Comparison of ENCODE assay signal across 20 cellular contexts in the genomic region with DNA sequence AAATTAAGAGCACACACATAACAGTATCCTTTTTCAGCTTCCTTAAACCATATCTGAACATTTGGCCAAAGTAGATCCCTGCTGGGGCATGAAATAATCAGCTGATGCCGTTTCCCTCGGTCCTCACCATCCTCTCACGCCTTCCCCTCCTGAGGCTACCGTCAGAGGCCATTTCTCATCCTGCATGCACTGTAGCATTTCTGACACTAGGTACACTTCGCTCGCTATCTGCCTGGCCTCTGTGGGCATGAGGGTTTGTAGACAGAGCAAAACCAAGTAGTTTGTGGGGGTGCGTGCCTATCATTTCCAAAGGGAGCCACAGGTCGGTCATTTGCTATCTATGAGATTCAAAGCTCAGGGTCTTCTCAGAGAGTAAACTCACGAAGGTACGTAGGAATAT.
A peak's percentile ranks its signal among the peaks of the same experiment; 100 is the strongest.
DNase-seq lines count a peak whose midpoint lies in the region; ATAC-seq, FAIRE-seq and TF ChIP-seq lines count a peak whose summit lies in the region.
"Had no signal": no experiment of that assay in that cellular context is flagged by ENCODE, and none has a peak within 500 bp of the region (broad histone marks: within the 10 kb centered on the region; RNA-seq: fewer than 3 reads in every experiment).

No MANE protein-coding gene starts in this region.

- no peak overlapping the region for H4K5ac ChIP-seq in IMR-90 (ENCODE audit: low read depth, low read length)
- H4K5ac ChIP-seq in H1 (ENCODE audit: insufficient read length, low read depth, low read length), result no peak overlapping the region
- H4K5ac ChIP-seq in mesendoderm (ENCODE audit: low read length), result no peak overlapping the region

- TF ChIP-seq RAD21 in IMR-90 (IDR thresholded peaks at IDR 0.05; ENCODE audit: low read length), result no peak
- no peak for TF ChIP-seq RAD21 in H1 (IDR thresholded peaks at IDR 0.05 in 1 of 2, conservative IDR thresholded peaks at IDR 0.05 in 1 of 2; ENCODE audit: low read depth in 2 of 2, low read length in 2 of 2)

- no peak overlapping the region for H2BK12ac ChIP-seq in H1 (ENCODE audit: low read depth, low read length)

- H3K4me3 ChIP-seq in IMR-90 (ENCODE audit: insufficient read depth, low read depth, low read length) (no peak overlapping the region), H1 (ENCODE audit: extremely low read depth in 1 of 4, insufficient read depth in 2 of 4, low read depth in 3 of 4, low read length in 4 of 4) (no peak overlapping the region), mesendoderm (ENCODE audit: low read length) (no peak overlapping the region), mammary epithelial cell (replicated peaks in 1 of 3; ENCODE audit: insufficient read depth in 1 of 3, low read depth in 2 of 3, low read length in 3 of 3) (no peak overlapping the region)
- H3K4me3 ChIP-seq: HAP-1 had no signal

- H3K14ac ChIP-seq in IMR-90 (replicated peaks; ENCODE audit: low read depth, low read length), result no peak overlapping the region
- no peak overlapping the region for H3K14ac ChIP-seq in H1 (ENCODE audit: insufficient read length)

- H2AK9ac ChIP-seq in IMR-90 (replicated peaks; ENCODE audit: low read depth, low read length, poor library complexity), result no peak overlapping the region

- H2BK120ac ChIP-seq in IMR-90 (ENCODE audit: low read depth, low read length) (no peak overlapping the region), H1 (replicated peaks; ENCODE audit: low read depth, low read length) (no peak overlapping the region), mesendoderm (ENCODE audit: low read depth, low read length) (no peak overlapping the region)

- TF ChIP-seq CTCF in Calu3 (IDR thresholded peaks at IDR 0.05; ENCODE audit: unreplicated experiment) (no peak), IMR-90 (conservative IDR thresholded peaks at IDR 0.05; ENCODE audit: low read depth, low read length) (no peak), H1 (IDR thresholded peaks at IDR 0.05; ENCODE audit: control extremely low read depth in 1 of 3, insufficient read depth in 1 of 3, low read depth in 1 of 3, low read length in 3 of 3) (peak in 2 of 3 experiments; percentile 12 to 36; a peak in 2 of 4 replicates), mammary epithelial cell (conservative IDR thresholded peaks at IDR 0.05 in 1 of 2, IDR thresholded peaks at IDR 0.05 in 1 of 2; ENCODE audit: extremely low read depth in 1 of 2, insufficient read depth in 1 of 2, low read depth in 1 of 2, low read length in 2 of 2) (no peak)

- intact Hi-C loops in Calu3 (cut with micrococcal nuclease; ENCODE audit: unreplicated experiment), result no loop called here
- intact Hi-C loops in IMR-90 (cut with micrococcal nuclease), result no loop called here
- intact Hi-C loops in mammary epithelial cell (cut with micrococcal nuclease), result no loop called here

- H3K36me3 ChIP-seq in IMR-90 (ENCODE audit: control insufficient read depth, insufficient read depth, low read length) (no peaks in the 10 kb centered on the region), H1 (ENCODE audit: control insufficient read depth in 2 of 4, insufficient read depth in 4 of 4, low read length in 3 of 4) (no peaks in the 10 kb centered on the region), mesendoderm (ENCODE audit: control insufficient read depth, insufficient read depth, low read length) (no peaks in the 10 kb centered on the region), mammary epithelial cell (ENCODE audit: insufficient read depth, low read length) (no peaks in the 10 kb centered on the region)
- H3K36me3 ChIP-seq: HAP-1 had no signal

- 83% methylated on average over 3 of the region's 10 CpGs; no CpG with 5 or more reads in 1 of the 2 experiments for WGBS in IMR-90 (ENCODE audit: extremely low coverage in 2 of 2, insufficient read length in 1 of 2), 2 experiments
- WGBS in H1 (ENCODE audit: extremely low coverage in 1 of 2, insufficient coverage in 1 of 2, insufficient read length in 1 of 2, insufficient replicate concordance in 2 of 2, low coverage in 1 of 2, low lambda C conversion rate in 2 of 2, missing lambda C conversion rate in 1 of 2), 2 experiments, result 79% methylated on average over 10 of the region's 10 CpGs; no CpG with 5 or more reads in 1 of the 2 experiments
- WGBS in mesendoderm (ENCODE audit: extremely low coverage, insufficient coverage, low lambda C conversion rate), result no CpG with 5 or more reads among the region's 10 CpGs
- WGBS in mammary epithelial cell (ENCODE audit: low coverage, missing lambda C conversion rate), result 95% methylated on average over 9 of the region's 10 CpGs

- H3K23ac ChIP-seq in IMR-90 (ENCODE audit: low read depth, low read length) (no peak overlapping the region), H1 (ENCODE audit: insufficient read length) (no peak overlapping the region), mesendoderm (ENCODE audit: low read length) (no peak overlapping the region)

- no peaks in the 10 kb centered on the region for H3K9me3 ChIP-seq in IMR-90 (ENCODE audit: control insufficient read depth, insufficient read depth, low read length)
- H3K9me3 ChIP-seq in H1 (ENCODE audit: insufficient read depth in 2 of 2, low read depth in 1 of 2, low read length in 1 of 2), result no peaks in the 10 kb centered on the region
- no peaks in the 10 kb centered on the region for H3K9me3 ChIP-seq in mammary epithelial cell (replicated peaks; ENCODE audit: insufficient read depth, low read length)
- H3K9me3 ChIP-seq: HAP-1 had no signal

- no peak for TF ChIP-seq EP300 in H1 (IDR thresholded peaks at IDR 0.05; ENCODE audit: borderline replicate concordance in 1 of 2, low read depth in 2 of 2, low read length in 2 of 2)

- H3K27me3 ChIP-seq in IMR-90 (ENCODE audit: control insufficient read depth, insufficient read depth, low read length) (no peaks in the 10 kb centered on the region), H1 (replicated peaks in 1 of 4; ENCODE audit: control insufficient read depth in 3 of 4, extremely low read depth in 1 of 4, insufficient read depth in 3 of 4, low read length in 3 of 4) (no peaks in the 10 kb centered on the region), mesendoderm (ENCODE audit: insufficient read depth, low read length, poor library complexity) (no peaks in the 10 kb centered on the region), mammary epithelial cell (ENCODE audit: insufficient read depth, low read length) (no peaks in the 10 kb centered on the region)

- CTCF ChIA-PET in Calu3 (lab: Charles Lee), result interaction anchor here (0.6 kb wide), 1 partner anchor 116 kb away, joined by 4 read pairs; no protein-coding TSS in a partner anchor
- CTCF ChIA-PET in IMR-90 (lab: Yijun Ruan, JAX), result no interaction called here
- CTCF ChIA-PET in H1 (lab: Charles Lee; ENCODE audit: partially characterized antibody), result interaction anchor here (0.5 to 4.0 kb wide), 8 partner anchors 8 to 495 kb away, joined by 3 to 13 read pairs (median 4); no protein-coding TSS in a partner anchor
- CTCF ChIA-PET in mammary epithelial cell (lab: Charles Lee; ENCODE audit: low non-redundant PET), result no interaction called here

- H3K56ac ChIP-seq in IMR-90 (ENCODE audit: extremely low read depth, insufficient read depth, low read length) (no peak overlapping the region), H1 (replicated peaks; ENCODE audit: insufficient read length, low read depth, low read length) (no peak overlapping the region), mesendoderm (ENCODE audit: low read length) (no peak overlapping the region)

- POLR2A ChIA-PET in IMR-90 (lab: Charles Lee; ENCODE audit: unreplicated experiment), result no interaction called here
- POLR2A ChIA-PET in H1 (lab: Charles Lee; ENCODE audit: partially characterized antibody), result interaction anchor here (0.7 kb wide), 1 partner anchor 121 kb away, joined by 3 read pairs; no protein-coding TSS in a partner anchor

- no peak for FAIRE-seq in H1 (lab: Jason Lieb, UNC)
- FAIRE-seq: A204.1, D721Med, G401.6, GM12891, HTR-8/SVneo had no signal

- H3K79me1 ChIP-seq in IMR-90 (ENCODE audit: low read depth in 1 of 2, low read length in 2 of 2) (no peaks in the 10 kb centered on the region), H1 (ENCODE audit: low read depth, low read length) (no peaks in the 10 kb centered on the region), mesendoderm (ENCODE audit: low read length) (no peaks in the 10 kb centered on the region)

- dilution Hi-C loops in IMR-90 (cut with HindIII; ENCODE audit: low sequenced_read_pairs, unreplicated experiment), result no loop called here
- dilution Hi-C loops in mammary epithelial cell (cut with HindIII; ENCODE audit: low sequenced_read_pairs), result no loop called here

- H3K9me3 Mint-ChIP-seq in Calu3 (ENCODE audit: low read depth, unreplicated experiment), result no peaks in the 10 kb centered on the region
- H3K9me3 Mint-ChIP-seq: CD4-positive, alpha-beta T cell had no signal

- peaks cover 13% of the 10 kb centered on the region for H3K27me3 Mint-ChIP-seq in Calu3 (ENCODE audit: unreplicated experiment)

- no peak overlapping the region for H3K4me3 Mint-ChIP-seq in Calu3 (ENCODE audit: low read depth, unreplicated experiment)
- H3K4me3 Mint-ChIP-seq: B cell; CD4-positive, alpha-beta T cell had no signal

- H3K4me1 Mint-ChIP-seq in Calu3 (ENCODE audit: low read depth, unreplicated experiment), result no peaks in the 10 kb centered on the region
- H3K4me1 Mint-ChIP-seq: B cell had no signal

- no peak overlapping the region; the same call in 1 of the 2 replicates for H2BK20ac ChIP-seq in IMR-90 (ENCODE audit: low read depth, low read length)
- no peak overlapping the region for H2BK20ac ChIP-seq in H1 (ENCODE audit: low read length)

- no peaks in the 10 kb centered on the region for H3K36me3 Mint-ChIP-seq in Calu3 (ENCODE audit: insufficient read depth, unreplicated experiment)

- peaks cover 5% of the 10 kb centered on the region for H3K9me1 ChIP-seq in IMR-90 (ENCODE audit: insufficient read depth, low read length)

- no peak overlapping the region for H3K9ac ChIP-seq in IMR-90 (ENCODE audit: low read depth, low read length)
- no peak overlapping the region for H3K9ac ChIP-seq in H1 (replicated peaks in 1 of 4; ENCODE audit: extremely low read depth in 1 of 4, low read depth in 3 of 4, low read length in 3 of 4)
- H3K9ac ChIP-seq in mesendoderm (ENCODE audit: low read length), result no peak overlapping the region
- no peak overlapping the region for H3K9ac ChIP-seq in mammary epithelial cell (ENCODE audit: insufficient read depth, low read length)

- H3K79me2 ChIP-seq in H1 (ENCODE audit: control insufficient read depth in 1 of 2, insufficient read depth in 2 of 2, low read length in 2 of 2) (no peaks in the 10 kb centered on the region), mesendoderm (ENCODE audit: control insufficient read depth, insufficient read depth, low read length) (no peaks in the 10 kb centered on the region), mammary epithelial cell (ENCODE audit: insufficient read depth, low read length) (no peaks in the 10 kb centered on the region)

- no peak overlapping the region for H4K8ac ChIP-seq in IMR-90 (ENCODE audit: low read depth in 2 of 2, low read length in 2 of 2)
- peak overlapping the region; percentile 35; the same call in 1 of the 2 replicates for H4K8ac ChIP-seq in H1 (ENCODE audit: extremely low read depth, insufficient read depth, low read length)
- H4K8ac ChIP-seq in mesendoderm (ENCODE audit: low read depth, low read length), result no peak overlapping the region

- H3K18ac ChIP-seq in IMR-90 (ENCODE audit: low read depth, low read length) (no peak overlapping the region), H1 (ENCODE audit: extremely low read depth, low read length) (no peak overlapping the region), mesendoderm (ENCODE audit: low read length) (no peak overlapping the region)

- no peak overlapping the region for H3K4ac ChIP-seq in IMR-90 (ENCODE audit: low read depth, low read length)
- no peak overlapping the region for H3K4ac ChIP-seq in H1 (replicated peaks; ENCODE audit: insufficient read length, low read depth, low read length)
- no peak overlapping the region for H3K4ac ChIP-seq in mesendoderm (ENCODE audit: low read depth, low read length)

- H3K4me2 ChIP-seq in IMR-90 (ENCODE audit: low read depth, low read length) (no peak overlapping the region), H1 (ENCODE audit: insufficient read depth in 1 of 2, low read depth in 2 of 2, low read length in 2 of 2) (no peak overlapping the region), mesendoderm (ENCODE audit: low read length) (no peak overlapping the region), mammary epithelial cell (ENCODE audit: insufficient read depth, low read depth, low read length) (no peak overlapping the region)

- peaks cover 4% of the 10 kb centered on the region for H3K4me1 ChIP-seq in IMR-90 (ENCODE audit: control insufficient read depth, insufficient read depth, low read length)
- H3K4me1 ChIP-seq in H1 (replicated peaks in 1 of 4; ENCODE audit: control insufficient read depth in 3 of 4, insufficient read depth in 4 of 4, low read length in 3 of 4), result no peaks in the 10 kb centered on the region
- H3K4me1 ChIP-seq in mesendoderm (ENCODE audit: control insufficient read depth, low read depth, low read length), result no peaks in the 10 kb centered on the region
- peaks cover 10% of the 10 kb centered on the region for H3K4me1 ChIP-seq in mammary epithelial cell (ENCODE audit: insufficient read depth, low read length)
- H3K4me1 ChIP-seq: HAP-1 had no signal

- no peak overlapping the region for H2BK15ac ChIP-seq in IMR-90 (ENCODE audit: low read depth, low read length)
- H2BK15ac ChIP-seq in H1 (ENCODE audit: low read length), result no peak overlapping the region
- H2BK15ac ChIP-seq in mesendoderm (replicated peaks; ENCODE audit: low read depth), result no peak overlapping the region

- DNase-seq in Calu3 (no peak), IMR-90 (no peak), H1 (ENCODE audit: low read depth in 1 of 2, low spot score in 2 of 2) (no peak), mesendoderm (peak; percentile 48), NOMO-1 treated with dmso at 0.1 percent for 144 hours (lab: John Stamatoyannopoulos, UW; ENCODE audit: unreplicated experiment) (no peak), mammary epithelial cell (no peak)
- DNase-seq in stimulated activated CD4-positive, alpha-beta T cell treated with anti-CD3 and anti-CD28 coated beads, Interleukin-2, amount 100 ng/mL, for 48 hours, result no peak
- DNase-seq: C1 segment of cervical spinal cord; CD4-positive, alpha-beta T cell; DMS153; DMS79 treated with DMSO at 0.1 percent for 48 hours; EL; GOT3 had no signal

- ATAC-seq in IMR-90 (ENCODE audit: low read depth), result no peak

- H2BK5ac ChIP-seq in IMR-90 (ENCODE audit: low read depth, low read length, poor library complexity, severe bottlenecking) (no peak overlapping the region), H1 (ENCODE audit: low read depth, low read length) (no peak overlapping the region), mesendoderm (ENCODE audit: low read length) (no peak overlapping the region)

- no peaks in the 10 kb centered on the region for H3K23me2 ChIP-seq in H1 (ENCODE audit: low read depth, low read length)

- H4K91ac ChIP-seq in IMR-90 (ENCODE audit: insufficient read depth, low read depth, low read length) (peak overlapping the region; percentile 24; the same call in 1 of the 2 replicates), H1 (replicated peaks; ENCODE audit: insufficient read length, low read length) (no peak overlapping the region)

- no peak overlapping the region for H2AK5ac ChIP-seq in IMR-90 (ENCODE audit: low read depth, low read length)
- H2AK5ac ChIP-seq in H1 (ENCODE audit: low read depth, low read length), result no peak overlapping the region
- H2AK5ac ChIP-seq in mesendoderm (ENCODE audit: low read length), result no peak overlapping the region

- H3K27ac Mint-ChIP-seq in Calu3 (ENCODE audit: unreplicated experiment), result peak overlapping the region; percentile 53
- H3K27ac Mint-ChIP-seq: B cell; CD4-positive, alpha-beta T cell had no signal

- H2AFZ ChIP-seq in IMR-90 (replicated peaks; ENCODE audit: low read length, poor library complexity) (no peak overlapping the region), H1 (ENCODE audit: low read length) (no peak overlapping the region), mammary epithelial cell (ENCODE audit: low read depth, low read length) (no peak overlapping the region)

- BruUV-seq in Calu3 (replicated peaks; lab: Mats Ljungman, UMichigan) (no TSS peak), IMR-90 (replicated peaks; lab: Mats Ljungman, UMichigan) (no TSS peak), mammary epithelial cell (replicated peaks; lab: Mats Ljungman, UMichigan) (no TSS peak)

- H4K20me1 ChIP-seq in IMR-90 (ENCODE audit: insufficient read depth, low read length) (no peaks in the 10 kb centered on the region), H1 (replicated peaks in 1 of 2; ENCODE audit: control insufficient read depth in 1 of 2, insufficient read depth in 2 of 2, low read length in 2 of 2) (no peaks in the 10 kb centered on the region), mammary epithelial cell (ENCODE audit: insufficient read depth, low read length) (no peaks in the 10 kb centered on the region)

- TF ChIP-seq POLR2A in IMR-90 (IDR thresholded peaks at IDR 0.05; ENCODE audit: low read depth, low read length), result no peak
- no peak for TF ChIP-seq POLR2A in H1 (IDR thresholded peaks at IDR 0.05; ENCODE audit: control extremely low read depth in 1 of 2, low read depth in 2 of 2, low read length in 2 of 2)

- in situ Hi-C loops in IMR-90 (cut with MboI; ENCODE audit: low sequenced_read_pairs) (no loop called here), mammary epithelial cell (cut with MboI; ENCODE audit: low sequenced_read_pairs in 2 of 2) (no loop called here)

- H3K27ac ChIP-seq in IMR-90 (ENCODE audit: insufficient read depth, low read length) (no peak overlapping the region), H1 (ENCODE audit: low read depth, low read length) (no peak overlapping the region), mesendoderm (ENCODE audit: low read depth, low read length) (no peak overlapping the region), mammary epithelial cell (ENCODE audit: insufficient read depth, low read depth, low read length) (no peak overlapping the region)

Comparison
In these comparisons a context has a peak if more than half of its experiments do, and no peak if none do; other contexts are left out.
1. CTCF ChIP-seq: peak in H1 (2 of 3); none in Calu3 (single experiment), IMR-90 (single experiment) and mammary epithelial cell (0 of 2).
2. CTCF ChIA-PET loops: an anchor here in Calu3 (0.6 kb wide) and H1 (0.5 to 4.0 kb wide); none called in IMR-90 and mammary epithelial cell.